ENCODE assay signal across 17 cellular contexts in the genomic region with DNA sequence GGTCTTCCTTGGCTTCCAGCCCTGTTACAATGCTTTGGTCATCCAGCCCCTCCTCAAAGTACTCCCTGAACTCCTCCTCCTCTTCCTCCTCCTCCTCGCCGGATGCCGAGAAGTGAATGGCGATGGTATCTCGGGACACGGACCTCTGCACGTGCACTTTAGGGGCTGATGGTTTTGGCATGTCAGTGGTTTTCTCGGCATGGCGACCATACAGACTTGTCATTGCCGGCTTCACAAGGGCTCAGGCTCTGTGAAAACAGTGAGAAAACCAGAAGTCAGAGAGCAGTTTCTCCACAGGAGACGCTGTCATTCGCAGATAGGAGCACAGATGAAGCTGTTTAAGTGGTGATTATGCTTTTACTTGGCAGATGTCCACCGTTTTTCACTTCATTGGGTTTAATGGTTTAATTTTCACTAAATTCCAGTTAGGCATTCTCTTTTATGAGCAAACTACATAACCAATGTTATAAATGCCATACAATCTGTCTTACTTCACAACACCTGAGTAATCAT. TPM values are rescaled to one million over a fixed set of nuclear protein-coding genes. Genes with fewer than 3 reads are reported as not detected.
A peak's percentile ranks its signal among the peaks of the same experiment; 100 is the strongest.
DNase-seq lines count a peak whose midpoint lies in the region; ATAC-seq, FAIRE-seq and TF ChIP-seq lines count a peak whose summit lies in the region.
"Had no signal": no experiment of that assay in that cellular context is flagged by ENCODE, and none has a peak within 500 bp of the region (broad histone marks: within the 10 kb centered on the region; RNA-seq: fewer than 3 reads in every experiment).

No MANE protein-coding gene starts in this region.

- FAIRE-seq in K562 (lab: Jason Lieb, UNC) = peak; percentile 92

- no peaks in the 10 kb centered on the region for H3K9me3 Mint-ChIP-seq in activated CD4-positive, alpha-beta T cell treated with anti-CD3 and anti-CD28 coated beads for 36 hours (ENCODE audit: low read depth)
- H3K9me3 Mint-ChIP-seq: activated CD4-positive, alpha-beta memory T cell treated with anti-CD3 and anti-CD28 coated beads, Interleukin-2, amount 10 ng/mL, durations not matched to agents 7 days and 5 days; activated T-helper 17 cell treated with anti-CD3 and anti-CD28 coated beads, Interleukin-2, amount 50 U/mL, for 72 hours; naive B cell; stimulated activated naive CD8-positive, alpha-beta T cell treated with anti-CD3 and anti-CD28 coated beads, Interleukin-15, amount 100 ng/mL, for 72 hours had no signal

- no peaks in the 10 kb centered on the region for H3K9me2 ChIP-seq in neural cell (ENCODE audit: insufficient read depth, low read length)

- no TSS peak for BruUV-seq in K562 (replicated peaks; lab: Mats Ljungman, UMichigan)

- TF ChIP-seq EP300 in K562 (IDR thresholded peaks at IDR 0.05; ENCODE audit: low read length) (peak; percentile 71), neural cell (conservative IDR thresholded peaks at IDR 0.05; ENCODE audit: poor library complexity, severe bottlenecking) (no peak)

- H4K20me1 ChIP-seq in K562 (replicated peaks; ENCODE audit: control insufficient read depth, insufficient read depth, low read length) (no peaks in the 10 kb centered on the region), neural cell (ENCODE audit: insufficient read depth) (no peaks in the 10 kb centered on the region)

- TF ChIP-seq POLR2A in K562 (conservative IDR thresholded peaks at IDR 0.05) = no peak

- H3K36me3 Mint-ChIP-seq in activated CD4-positive, alpha-beta T cell treated with anti-CD3 and anti-CD28 coated beads for 36 hours (ENCODE audit: low read depth) = peaks cover 20% of the 10 kb centered on the region

- H3K4me3 Mint-ChIP-seq in activated CD4-positive, alpha-beta T cell treated with anti-CD3 and anti-CD28 coated beads for 36 hours = no peak overlapping the region
- H3K4me3 Mint-ChIP-seq: activated CD4-positive, alpha-beta memory T cell treated with anti-CD3 and anti-CD28 coated beads, Interleukin-2, amount 10 ng/mL, durations not matched to agents 7 days and 5 days; activated T-helper 17 cell treated with anti-CD3 and anti-CD28 coated beads, Interleukin-2, amount 50 U/mL, for 72 hours; naive B cell; stimulated activated naive CD8-positive, alpha-beta T cell treated with anti-CD3 and anti-CD28 coated beads, Interleukin-15, amount 100 ng/mL, for 72 hours had no signal

- H3K9ac ChIP-seq in K562 (ENCODE audit: insufficient read depth in 1 of 2, low read depth in 2 of 2, low read length in 2 of 2) (peak overlapping the region; percentile 35 to 78), neural cell (ENCODE audit: low read length) (no peak overlapping the region)

- H3K36me3 ChIP-seq in K562 (ENCODE audit: control insufficient read depth, insufficient read depth, low read length) (peaks cover 34% of the 10 kb centered on the region), neural cell (ENCODE audit: insufficient read depth, low read length) (no peaks in the 10 kb centered on the region), lower lobe of right lung (peaks cover 26% of the 10 kb centered on the region)

- intact Hi-C loops in K562 (cut with micrococcal nuclease) = loop anchor here (5.0 kb wide), 1 partner anchor 48 kb away; a partner anchor contains a TSS
- intact Hi-C loops in lower lobe of right lung (cut with DNase I) = no loop called here
- intact Hi-C loops in activated CD4-positive, alpha-beta T cell treated with anti-CD3 and anti-CD28 coated beads for 36 hours (cut with DNase I, micrococcal nuclease) = no loop called here

- no peaks in the 10 kb centered on the region for H3K27me3 Mint-ChIP-seq in activated CD4-positive, alpha-beta T cell treated with anti-CD3 and anti-CD28 coated beads for 36 hours
- H3K27me3 Mint-ChIP-seq: activated CD4-positive, alpha-beta memory T cell treated with anti-CD3 and anti-CD28 coated beads, Interleukin-2, amount 10 ng/mL, durations not matched to agents 7 days and 5 days; activated T-helper 17 cell treated with anti-CD3 and anti-CD28 coated beads, Interleukin-2, amount 50 U/mL, for 72 hours; naive B cell; stimulated activated naive CD8-positive, alpha-beta T cell treated with anti-CD3 and anti-CD28 coated beads, Interleukin-15, amount 100 ng/mL, for 72 hours had no signal

- peak in 75 of 76 experiments; percentile 31 to 95 (median 81) for DNase-seq in HUDEP-2 (lab: John Stamatoyannopoulos, UW; ENCODE audit: unreplicated experiment in 76 of 76)
- peak; percentile 70 for DNase-seq in NCI-H2171 treated with DMSO at 0.1 percent for 48 hours (lab: John Stamatoyannopoulos, UW)
- DNase-seq in K562 (ENCODE audit: extremely low read depth in 1 of 4, low spot score in 3 of 4) = peak; percentile 47 to 87 (median 65)
- DNase-seq in lower lobe of right lung = no peak
- no peak for DNase-seq in activated CD4-positive, alpha-beta T cell treated with anti-CD3 and anti-CD28 coated beads for 36 hours
- DNase-seq in KBM-7 = no peak
- DNase-seq: activated CD4-positive, alpha-beta memory T cell treated with anti-CD3 and anti-CD28 coated beads, Interleukin-2, amount 10 ng/mL, durations not matched to agents 7 days and 5 days; anterior cingulate cortex; effector memory CD4-positive, alpha-beta T cell; MM.1S; naive B cell; NCI-H526 treated with DMSO at 0.1 percent for 48 hours; stimulated activated naive CD8-positive, alpha-beta T cell treated with anti-CD3 and anti-CD28 coated beads, Interleukin-15, amount 100 ng/mL, for 72 hours had no signal

- H3K4me3 ChIP-seq in K562 (no peak overlapping the region), neural cell (ENCODE audit: low read length) (no peak overlapping the region), lower lobe of right lung (no peak overlapping the region)

- no peaks in the 10 kb centered on the region for H3F3A ChIP-seq in neural cell (ENCODE audit: insufficient read depth, low read length, poor library complexity, severe bottlenecking)

- WGBS in K562 (ENCODE audit: insufficient coverage, low coverage, missing lambda C conversion rate) = 1% methylated on average over 13 of the region's 13 CpGs

- peaks cover 18% of the 10 kb centered on the region for H3K4me1 Mint-ChIP-seq in activated CD4-positive, alpha-beta T cell treated with anti-CD3 and anti-CD28 coated beads for 36 hours

- H3K9me3 ChIP-seq in K562 (replicated peaks; ENCODE audit: control insufficient read depth, insufficient read depth, low read depth, low read length) (no peaks in the 10 kb centered on the region), neural cell (ENCODE audit: low read length) (no peaks in the 10 kb centered on the region), lower lobe of right lung (no peaks in the 10 kb centered on the region)

- peaks cover 27 to 46% of the 10 kb centered on the region in 2 experiments; a peak in 4 of 5 replicates for H3K4me1 ChIP-seq in K562 (replicated peaks in 1 of 2; ENCODE audit: control insufficient read depth in 2 of 2, insufficient read depth in 2 of 2, low read length in 2 of 2)
- H3K4me1 ChIP-seq in lower lobe of right lung = peaks cover 35% of the 10 kb centered on the region

- peak overlapping the region; percentile 71 for H3K4me2 ChIP-seq in K562 (ENCODE audit: insufficient read depth, low read length)
- no peak overlapping the region for H3K4me2 ChIP-seq in neural cell (ENCODE audit: low read length)

- peaks cover 82% of the 10 kb centered on the region for H3K79me2 ChIP-seq in K562 (ENCODE audit: control insufficient read depth, insufficient read depth, low read length)
- H3K79me2 ChIP-seq in neural cell (replicated peaks; ENCODE audit: insufficient read depth, low read length) = no peaks in the 10 kb centered on the region

- no peak for TF ChIP-seq RAD21 in K562 (CRISPR knock-in tag; conservative IDR thresholded peaks at IDR 0.05 in 1 of 2, IDR thresholded peaks at IDR 0.05 in 1 of 2)
- TF ChIP-seq RAD21 in neural cell (conservative IDR thresholded peaks at IDR 0.05) = no peak

- H3K27me3 ChIP-seq in K562 (ENCODE audit: control insufficient read depth in 2 of 2, insufficient read depth in 2 of 2, low read length in 2 of 2) (no peaks in the 10 kb centered on the region), neural cell (ENCODE audit: insufficient read depth, low read depth, low read length) (no peaks in the 10 kb centered on the region), lower lobe of right lung (ENCODE audit: low read depth) (no peaks in the 10 kb centered on the region)

- no peaks in the 10 kb centered on the region for H3K9me1 ChIP-seq in K562 (ENCODE audit: control insufficient read depth, insufficient read depth, low read length)

- POLR2A ChIA-PET in K562 (lab: Yijun Ruan, JAX) = interaction anchor here (0.7 to 1.6 kb wide), 2 partner anchors 10 to 13 kb away, joined by 3 to 5 read pairs; no protein-coding TSS in a partner anchor
- POLR2A ChIA-PET in activated CD4-positive, alpha-beta T cell treated with anti-CD3 and anti-CD28 coated beads for 36 hours (lab: Charles Lee) = no interaction called here

- H3K27ac ChIP-seq in K562 (ENCODE audit: extremely low read depth, low read depth, low read length) (peak overlapping the region; percentile 70), neural cell (ENCODE audit: low read length) (peak overlapping the region; percentile 0), lower lobe of right lung (no peak overlapping the region)
- H3K27ac ChIP-seq: C4-2B had no signal

- no peak overlapping the region for H3K27ac Mint-ChIP-seq in activated CD4-positive, alpha-beta T cell treated with anti-CD3 and anti-CD28 coated beads for 36 hours
- H3K27ac Mint-ChIP-seq: activated CD4-positive, alpha-beta memory T cell treated with anti-CD3 and anti-CD28 coated beads, Interleukin-2, amount 10 ng/mL, durations not matched to agents 7 days and 5 days; stimulated activated naive CD8-positive, alpha-beta T cell treated with anti-CD3 and anti-CD28 coated beads, Interleukin-15, amount 100 ng/mL, for 72 hours had no signal

- H2AFZ ChIP-seq in K562 (ENCODE audit: low read depth, low read length) (peak overlapping the region; percentile 53), neural cell (ENCODE audit: low read depth, low read length) (no peak overlapping the region)

- peak; percentile 4 to 45 (median 42); a peak in 2 of 6 replicates for TF ChIP-seq CTCF in K562 (IDR thresholded peaks at IDR 0.05 in 2 of 3, conservative IDR thresholded peaks at IDR 0.05 in 1 of 3; ENCODE audit: insufficient read depth in 2 of 3, low read depth in 1 of 3, low read length in 3 of 3)
- no peak for TF ChIP-seq CTCF in neural cell (IDR thresholded peaks at IDR 0.05; ENCODE audit: poor library complexity, severe bottlenecking)
- no peak for TF ChIP-seq CTCF in lower lobe of right lung (IDR thresholded peaks at IDR 0.05)

- in situ Hi-C loops in K562 (cut with MboI) = no loop called here
- in situ Hi-C loops in KBM-7 (cut with MboI; ENCODE audit: low pct_unique_long_range_greater_than_20kb, low sequenced_read_pairs) = no loop called here

- CTCF ChIA-PET in K562 (lab: Yijun Ruan, JAX; ENCODE audit: low intra/inter-chr PET ratio) = no interaction called here
- CTCF ChIA-PET in activated CD4-positive, alpha-beta T cell treated with anti-CD3 and anti-CD28 coated beads for 36 hours (lab: Charles Lee) = interaction anchor here (1.0 to 1.6 kb wide), 2 partner anchors 12 to 19 kb away, joined by 3 to 5 read pairs; no protein-coding TSS in a partner anchor

- ATAC-seq in K562 (peak; percentile 78), lower lobe of right lung (no peak), HG03460 (IDR thresholded peaks at IDR 0.05; ENCODE audit: unreplicated experiment) (no peak)
- no peak for ATAC-seq in activated CD4-positive, alpha-beta T cell treated with anti-CD3 and anti-CD28 coated beads for 36 hours
- ATAC-seq: activated T-helper 17 cell treated with anti-CD3 and anti-CD28 coated beads, Interleukin-2, amount 50 U/mL, for 72 hours; stimulated activated naive CD8-positive, alpha-beta T cell treated with anti-CD3 and anti-CD28 coated beads, Interleukin-15, amount 100 ng/mL, for 72 hours had no signal

RNA-seq across cellular contexts. Expression of a gene that starts 49.0 kb away (rescaled TPM):
- 44.0 and 59.0 TPM in 2 replicates for total RNA-seq in K562 (2011; cell fraction: chromatin; rRNA removed; ENCODE audit: low replicate concordance)
- 27.0 and 29.3 TPM in 2 replicates for total RNA-seq in K562 (2011; cell fraction: nucleolus; rRNA removed)
- 38.6 and 52.3 TPM in 2 replicates for total RNA-seq in K562 (2011; cell fraction: nucleoplasm; rRNA removed)
- 19.8 and 23.9 TPM in 2 replicates for total RNA-seq in K562 (2014; rRNA removed)
- 17.5 and 17.7 TPM in 2 replicates for total RNA-seq in K562 (2014; rRNA removed; fragmentation: Illumina TruSeq; extraction: Trizol)
- total RNA-seq in K562 (2015; rRNA removed; fragmentation: Illumina TruSeq; extraction: Trizol) = 17.7 and 18.1 TPM in 2 replicates
- total RNA-seq in K562 (2021) = 24.5 and 27.6 TPM in 2 replicates
- 15.2 and 19.3 TPM in 2 replicates for polyA plus RNA-seq in K562 (2011; rRNA removed)
- polyA plus RNA-seq in K562 (2011; cell fraction: cytosol; rRNA removed) = 12.2 and 12.8 TPM in 2 replicates
- polyA plus RNA-seq in K562 (2011; cell fraction: nucleus; rRNA removed) = 22.0 and 25.0 TPM in 2 replicates
- 9.8 and 13.7 TPM in 2 replicates for polyA plus RNA-seq in K562 (2012)
- 23.6 and 27.6 TPM in 2 replicates for polyA plus RNA-seq in K562 (2014; fragmentation: Illumina TruSeq; extraction: Trizol)
- polyA plus RNA-seq in K562 (2014; fragmentation: Nextera tagmentation; extraction: Ambion mirVana) = 1 to 10 TPM; 4.1 to 4.8 TPM
- 18.4 and 20.2 TPM in 2 replicates for polyA plus RNA-seq in K562 (2014; rRNA removed)
- polyA minus RNA-seq in K562 (2011; rRNA and poly(A)+ RNA removed) = 28.0 and 31.6 TPM in 2 replicates
- polyA minus RNA-seq in K562 (2011; cell fraction: cytosol; rRNA and poly(A)+ RNA removed) = 9.4 and 13.2 TPM in 2 replicates
- 22.8 and 23.2 TPM in 2 replicates for polyA minus RNA-seq in K562 (2011; cell fraction: nucleus; rRNA and poly(A)+ RNA removed)
- 19.7 and 20.6 TPM in 2 replicates for polyA plus RNA-seq in neural cell
- polyA minus RNA-seq in neural cell = 30.2 and 41.6 TPM in 2 replicates
- total RNA-seq in lower lobe of right lung = 41.3 TPM
- 10 to 100 TPM; 15.2 to 15.8 TPM for total RNA-seq in activated CD4-positive, alpha-beta T cell treated with anti-CD3 and anti-CD28 coated beads for 36 hours

Comparison
In these comparisons a context has a peak if more than half of its experiments do, and no peak if none do; other contexts are left out.
1. DNase-seq: peak in HUDEP-2 (75 of 76), NCI-H2171 treated with DMSO at 0.1 percent for 48 hours (single experiment) and K562 (4 of 4); none in lower lobe of right lung (single experiment), activated CD4-positive, alpha-beta T cell treated with anti-CD3 and anti-CD28 coated beads for 36 hours (single experiment) and KBM-7 (single experiment).
2. CTCF ChIP-seq: peak in K562 (3 of 3); none in neural cell (single experiment) and lower lobe of right lung (single experiment).